Comparison of ENCODE assay signal across 9 cellular contexts in the genomic region with DNA sequence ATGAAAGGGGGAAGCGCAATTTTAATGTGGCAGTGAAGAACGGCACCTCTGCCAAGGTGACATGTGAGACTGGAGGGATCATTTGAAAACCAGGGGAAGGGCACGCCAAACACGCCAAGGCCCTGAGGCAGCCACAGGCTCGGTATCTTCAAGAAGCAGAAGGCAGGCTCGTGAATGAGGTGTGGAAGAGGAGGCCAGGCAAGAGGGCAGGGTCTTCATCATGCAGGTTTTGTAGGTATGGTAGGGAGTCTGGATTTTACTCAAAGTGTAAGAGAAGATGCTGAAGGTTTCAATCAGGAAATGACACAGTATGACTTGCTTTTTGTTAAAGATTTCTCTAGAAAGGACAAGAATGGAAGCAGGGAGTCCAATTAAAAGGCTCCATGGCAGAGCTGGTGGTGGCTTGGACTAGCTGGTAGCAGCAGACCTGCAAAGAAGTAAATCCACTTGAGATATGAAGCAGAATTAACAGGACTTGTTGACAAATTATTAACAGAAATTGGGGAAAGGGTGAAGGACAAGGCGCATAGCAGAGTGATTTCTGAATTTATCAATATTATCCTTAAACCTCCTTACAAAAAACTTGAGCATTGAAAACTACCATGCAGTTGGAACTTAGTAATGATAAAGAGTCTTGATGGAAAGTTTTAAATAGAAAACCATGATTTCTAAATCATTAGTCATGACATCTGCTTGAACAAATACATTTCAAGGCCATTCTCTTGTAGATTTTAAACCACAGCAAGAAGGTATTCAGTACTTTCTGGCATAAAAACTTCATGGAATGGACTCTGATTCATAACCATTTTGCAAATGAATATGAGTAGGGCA.
DNase-seq lines count a peak whose midpoint lies in the region; ATAC-seq and TF ChIP-seq lines count a peak whose summit lies in the region.
"Had no signal": no experiment of that assay in that cellular context is flagged by ENCODE, and none has a peak within 500 bp of the region (broad histone marks: within the 10 kb centered on the region; RNA-seq: fewer than 3 reads in every experiment).

No MANE protein-coding gene starts in this region.

- H3K9me3 Mint-ChIP-seq in WTC11, result no peaks in the 10 kb centered on the region

- H3K4me3 Mint-ChIP-seq in WTC11, result 0 out of 2 replicates have a peak overlapping the region, but pooled peaks have one; percentile 4

- peak overlapping the region; percentile 83 for H3K27ac Mint-ChIP-seq in WTC11

- H3K36me3 Mint-ChIP-seq in WTC11, result peaks cover 16% of the 10 kb centered on the region

- no peak for TF ChIP-seq CTCF in WTC11 (IDR thresholded peaks at IDR 0.05)

- DNase-seq in GM03348 (ENCODE audit: low spot score) (peak; percentile 71), WTC11 (ENCODE audit: low spot score) (no peak), kidney glomerular epithelial cell (lab: John Stamatoyannopoulos, UW) (peak; percentile 93), NAMALWA (ENCODE audit: low spot score) (no peak), cortex of kidney (lab: John Stamatoyannopoulos, UW) (no peak), NOMO-1 (lab: John Stamatoyannopoulos, UW; ENCODE audit: unreplicated experiment in 2 of 2) (no peak)
- DNase-seq in activated effector memory CD4-positive, alpha-beta T cell treated with anti-CD3 and anti-CD28 coated beads, Interleukin-2, amount 50 U/mL, for 16 hours, result no peak
- DNase-seq: left cardiac atrium had no signal

- H3K4me1 Mint-ChIP-seq in WTC11, result peaks cover 48% of the 10 kb centered on the region

- CTCF ChIA-PET in WTC11 (lab: Charles Lee), result no interaction called here

- ATAC-seq in HG02678 (IDR thresholded peaks at IDR 0.05; ENCODE audit: unreplicated experiment) (peak; percentile 67), WTC11 (no peak)

- H3K27me3 Mint-ChIP-seq in WTC11 (ENCODE audit: low read depth), result no peaks in the 10 kb centered on the region

- POLR2A ChIA-PET in WTC11 (lab: Charles Lee), result no interaction called here

TF ChIP-seq in WTC11, 78 proteins besides CTCF, POLR2A, EP300 and RAD21:
- no peak for TF ChIP-seq TEAD4 (CRISPR knock-in tag; IDR thresholded peaks at IDR 0.05)
- no peak for TF ChIP-seq ZNF138 (CRISPR knock-in tag; conservative IDR thresholded peaks at IDR 0.05)
- TF ChIP-seq, protein P1, sequence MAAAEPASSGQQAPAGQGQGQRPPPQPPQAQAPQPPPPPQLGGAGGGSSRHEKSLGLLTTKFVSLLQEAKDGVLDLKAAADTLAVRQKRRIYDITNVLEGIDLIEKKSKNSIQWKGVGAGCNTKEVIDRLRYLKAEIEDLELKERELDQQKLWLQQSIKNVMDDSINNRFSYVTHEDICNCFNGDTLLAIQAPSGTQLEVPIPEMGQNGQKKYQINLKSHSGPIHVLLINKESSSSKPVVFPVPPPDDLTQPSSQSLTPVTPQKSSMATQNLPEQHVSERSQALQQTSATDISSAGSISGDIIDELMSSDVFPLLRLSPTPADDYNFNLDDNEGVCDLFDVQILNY (CRISPR knock-in tag; IDR thresholded peaks at IDR 0.05), result no peak
- no peak for TF ChIP-seq ZNF219 (CRISPR knock-in tag; IDR thresholded peaks at IDR 0.05; ENCODE audit: borderline replicate concordance)
- no peak for TF ChIP-seq PRRX2 (CRISPR knock-in tag; IDR thresholded peaks at IDR 0.05)
- TF ChIP-seq, protein P2, sequence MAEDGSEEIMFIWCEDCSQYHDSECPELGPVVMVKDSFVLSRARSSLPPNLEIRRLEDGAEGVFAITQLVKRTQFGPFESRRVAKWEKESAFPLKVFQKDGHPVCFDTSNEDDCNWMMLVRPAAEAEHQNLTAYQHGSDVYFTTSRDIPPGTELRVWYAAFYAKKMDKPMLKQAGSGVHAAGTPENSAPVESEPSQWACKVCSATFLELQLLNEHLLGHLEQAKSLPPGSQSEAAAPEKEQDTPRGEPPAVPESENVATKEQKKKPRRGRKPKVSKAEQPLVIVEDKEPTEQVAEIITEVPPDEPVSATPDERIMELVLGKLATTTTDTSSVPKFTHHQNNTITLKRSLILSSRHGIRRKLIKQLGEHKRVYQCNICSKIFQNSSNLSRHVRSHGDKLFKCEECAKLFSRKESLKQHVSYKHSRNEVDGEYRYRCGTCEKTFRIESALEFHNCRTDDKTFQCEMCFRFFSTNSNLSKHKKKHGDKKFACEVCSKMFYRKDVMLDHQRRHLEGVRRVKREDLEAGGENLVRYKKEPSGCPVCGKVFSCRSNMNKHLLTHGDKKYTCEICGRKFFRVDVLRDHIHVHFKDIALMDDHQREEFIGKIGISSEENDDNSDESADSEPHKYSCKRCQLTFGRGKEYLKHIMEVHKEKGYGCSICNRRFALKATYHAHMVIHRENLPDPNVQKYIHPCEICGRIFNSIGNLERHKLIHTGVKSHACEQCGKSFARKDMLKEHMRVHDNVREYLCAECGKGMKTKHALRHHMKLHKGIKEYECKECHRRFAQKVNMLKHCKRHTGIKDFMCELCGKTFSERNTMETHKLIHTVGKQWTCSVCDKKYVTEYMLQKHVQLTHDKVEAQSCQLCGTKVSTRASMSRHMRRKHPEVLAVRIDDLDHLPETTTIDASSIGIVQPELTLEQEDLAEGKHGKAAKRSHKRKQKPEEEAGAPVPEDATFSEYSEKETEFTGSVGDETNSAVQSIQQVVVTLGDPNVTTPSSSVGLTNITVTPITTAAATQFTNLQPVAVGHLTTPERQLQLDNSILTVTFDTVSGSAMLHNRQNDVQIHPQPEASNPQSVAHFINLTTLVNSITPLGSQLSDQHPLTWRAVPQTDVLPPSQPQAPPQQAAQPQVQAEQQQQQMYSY (CRISPR knock-in tag; IDR thresholded peaks at IDR 0.05), result peak; percentile 42
- no peak for TF ChIP-seq RELA (CRISPR knock-in tag; IDR thresholded peaks at IDR 0.05; ENCODE audit: borderline replicate concordance)

Comparison
In these comparisons a context has a peak if more than half of its experiments do, and no peak if none do; other contexts are left out.
1. DNase-seq: peak in GM03348 (single experiment) and kidney glomerular epithelial cell (single experiment); none in WTC11 (single experiment), NAMALWA (single experiment), cortex of kidney (single experiment), NOMO-1 (0 of 2) and activated effector memory CD4-positive, alpha-beta T cell treated with anti-CD3 and anti-CD28 coated beads, Interleukin-2, amount 50 U/mL, for 16 hours (single experiment).